11 cellular contexts compared by ENCODE assay signal in genomic region chr7:2613113-2613925, GRCh38. TPM values are rescaled to one million over a fixed set of nuclear protein-coding genes. Genes with fewer than 3 reads are reported as not detected.
DNase-seq lines count a peak whose midpoint lies in the region; ATAC-seq and TF ChIP-seq lines count a peak whose summit lies in the region.
"Had no signal": no experiment of that assay in that cellular context is flagged by ENCODE, and none has a peak within 500 bp of the region (broad histone marks: within the 10 kb centered on the region; RNA-seq: fewer than 3 reads in every experiment).

No MANE protein-coding gene starts in this region.

- no peak overlapping the region for H2AFZ ChIP-seq in MM.1S (ENCODE audit: low read length)

- no peak overlapping the region for H3K9ac ChIP-seq in MM.1S (ENCODE audit: low read length)
- H3K9ac ChIP-seq in stomach smooth muscle (ENCODE audit: low read length in 2 of 2): peak overlapping the region in 1 of 2 donors; percentile 5

- no peaks in the 10 kb centered on the region for H3K9me2 ChIP-seq in MM.1S (replicated peaks; ENCODE audit: insufficient read depth, low read length)

- ATAC-seq in left colon: no peak
- ATAC-seq: activated CD4-positive, CD25-positive, alpha-beta regulatory T cell treated with anti-CD3 and anti-CD28 coated beads, Interleukin-2, amount 50 U/mL, for 24 hours had no signal

- TF ChIP-seq CTCF in MM.1S (IDR thresholded peaks at IDR 0.05; ENCODE audit: low read length): no peak
- no peak for TF ChIP-seq CTCF in left ventricle myocardium inferior (IDR thresholded peaks at IDR 0.05; ENCODE audit: borderline replicate concordance)
- no peak for TF ChIP-seq CTCF in foreskin fibroblast (IDR thresholded peaks at IDR 0.05; ENCODE audit: low read depth, low read length)

- no peak overlapping the region for H3K4me2 ChIP-seq in MM.1S (ENCODE audit: low read depth, low read length)

- H3F3A ChIP-seq in MM.1S (ENCODE audit: insufficient read depth, low read length): no peaks in the 10 kb centered on the region

- H3K9me3 ChIP-seq in MM.1S (replicated peaks; ENCODE audit: insufficient read depth, low read length): no peaks in the 10 kb centered on the region
- H3K9me3 ChIP-seq in left ventricle myocardium inferior (replicated peaks): no peaks in the 10 kb centered on the region
- H3K9me3 ChIP-seq in stomach smooth muscle (ENCODE audit: control insufficient read depth in 2 of 2, low read length in 2 of 2): no peaks in the 10 kb centered on the region
- H3K9me3 ChIP-seq: esophagus squamous epithelium, neutrophil had no signal

- no peaks in the 10 kb centered on the region for H4K20me1 ChIP-seq in MM.1S (ENCODE audit: insufficient read depth, low read length)

- H3K27ac ChIP-seq in MM.1S (ENCODE audit: low read length): no peak overlapping the region
- H3K27ac ChIP-seq in left ventricle myocardium inferior (replicated peaks): peak overlapping the region; percentile 86
- peak overlapping the region; percentile 18 for H3K27ac ChIP-seq in stomach smooth muscle (ENCODE audit: low read length)
- H3K27ac ChIP-seq: neutrophil had no signal

- H3K4me1 ChIP-seq in MM.1S (ENCODE audit: low read length) (no peaks in the 10 kb centered on the region), left ventricle myocardium inferior (peaks cover 50% of the 10 kb centered on the region), stomach smooth muscle (ENCODE audit: control insufficient read depth, insufficient read depth, low read length) (peaks cover 38% of the 10 kb centered on the region)

- H3K79me2 ChIP-seq in MM.1S (ENCODE audit: low read length): no peaks in the 10 kb centered on the region

- H3K27me3 ChIP-seq in MM.1S (replicated peaks; ENCODE audit: insufficient read depth, low read length) (peaks cover 22% of the 10 kb centered on the region; the same call in 1 of the 2 replicates), left ventricle myocardium inferior (ENCODE audit: low read depth) (no peaks in the 10 kb centered on the region), stomach smooth muscle (ENCODE audit: control insufficient read depth in 1 of 2, insufficient read depth in 2 of 2, low read length in 2 of 2) (peaks cover 0 to 2% of the 10 kb centered on the region in 2 donors)

- DNase-seq in MM.1S (peak; percentile 14), RPMI8226 (peak; percentile 84), left ventricle myocardium inferior (no peak), foreskin fibroblast (no peak), left colon (no peak)
- no peak for DNase-seq in activated CD8-positive, alpha-beta memory T cell treated with anti-CD3 and anti-CD28 coated beads, Interleukin-2, amount 50 U/mL, for 48 hours
- DNase-seq: esophagus squamous epithelium; stimulated activated naive CD4-positive, alpha-beta T cell had no signal

- H3K4me3 ChIP-seq in MM.1S (ENCODE audit: low read length) (no peak overlapping the region), left ventricle myocardium inferior (peak overlapping the region; percentile 17), stomach smooth muscle (ENCODE audit: low read length in 2 of 2) (peak overlapping the region; percentile 1 to 59), foreskin fibroblast (ENCODE audit: low read depth in 1 of 2, low read length in 2 of 2) (no peak overlapping the region)

- intact Hi-C loops in left ventricle myocardium inferior (cut with micrococcal nuclease): no loop called here
- intact Hi-C loops in left colon (cut with DNase I, micrococcal nuclease): no loop called here

- H3K36me3 ChIP-seq in MM.1S (replicated peaks; ENCODE audit: insufficient read depth, low read length): no peaks in the 10 kb centered on the region
- no peaks in the 10 kb centered on the region for H3K36me3 ChIP-seq in left ventricle myocardium inferior
- H3K36me3 ChIP-seq in stomach smooth muscle (ENCODE audit: control insufficient read depth in 2 of 2, insufficient read depth in 2 of 2, low read length in 2 of 2): peaks cover 0 to 3% of the 10 kb centered on the region in 2 donors
- H3K36me3 ChIP-seq: neutrophil had no signal

RNA-seq across cellular contexts. Expression of gene TTYH3, which starts 18.5 kb away (rescaled TPM):
- total RNA-seq in left ventricle myocardium inferior (10.9 TPM), left colon (10 to 100 TPM; 31.3 to 51.0 TPM)

RNA-seq across cellular contexts. Expression of gene IQCE, which starts 54.5 kb away (rescaled TPM):
- total RNA-seq in left ventricle myocardium inferior (11.5 TPM), left colon (10 to 100 TPM; 28.5 to 30.5 TPM)

RNA-seq across cellular contexts. Expression of gene BRAT1, which starts 58.0 kb away (rescaled TPM):
- 13.7 TPM for total RNA-seq in left ventricle myocardium inferior
- total RNA-seq in left colon: 10 to 100 TPM; 21.8 to 21.9 TPM

Comparison
In these comparisons a context has a peak if more than half of its experiments do, and no peak if none do; other contexts are left out.
1. DNase-seq: peak in MM.1S (single experiment) and RPMI8226 (single experiment); none in left ventricle myocardium inferior (single experiment), foreskin fibroblast (0 of 2), left colon (0 of 2) and activated CD8-positive, alpha-beta memory T cell treated with anti-CD3 and anti-CD28 coated beads, Interleukin-2, amount 50 U/mL, for 48 hours (single experiment).
2. H3K4me3 ChIP-seq: peak in left ventricle myocardium inferior (single experiment) and stomach smooth muscle (2 of 2); none in MM.1S (single experiment) and foreskin fibroblast (0 of 2).